16 cellular contexts compared by ENCODE assay signal in genomic region chr5:172183881-172184280, GRCh38. TPM values are rescaled to one million over a fixed set of nuclear protein-coding genes. Genes with fewer than 3 reads are reported as not detected.
DNase-seq lines count a peak whose midpoint lies in the region; ATAC-seq, FAIRE-seq and TF ChIP-seq lines count a peak whose summit lies in the region.
"Had no signal": no experiment of that assay in that cellular context is flagged by ENCODE, and none has a peak within 500 bp of the region (broad histone marks: within the 10 kb centered on the region; RNA-seq: fewer than 3 reads in every experiment).

No MANE protein-coding gene starts in this region.

- no peak for TF ChIP-seq RAD21 in HepG2 (CRISPR knock-in tag; IDR thresholded peaks at IDR 0.05)

- TF ChIP-seq CTCF in DND-41 (IDR thresholded peaks at IDR 0.05; ENCODE audit: borderline replicate concordance, extremely low read depth, low read length, poor library complexity, severe bottlenecking) (no peak), HepG2 (CRISPR knock-in tag; IDR thresholded peaks at IDR 0.05) (no peak)

- peak overlapping the region; percentile 87 to 96 (median 92) for H3K27ac ChIP-seq in BLaER1 treated with 17β-estradiol and CSF1 and Interleukin-3, amounts not matched to agents 10 nM and 100 nM
- H3K27ac ChIP-seq in DND-41 (ENCODE audit: low read length) (0 out of 2 replicates have a peak overlapping the region, but pooled peaks have one; percentile 30), HepG2 (ENCODE audit: extremely low read length, insufficient read depth, low read length) (no peak overlapping the region)

- no TSS peak for BruUV-seq in HepG2 (replicated peaks; lab: Mats Ljungman, UMichigan)

- H3K4me3 ChIP-seq in BLaER1 treated with 17β-estradiol and CSF1 and Interleukin-3, amounts not matched to agents 10 nM and 100 nM, result peak overlapping the region in 7 of 10 experiments; percentile 90 to 100 (median 99); a peak in 12 of 20 replicates
- H3K4me3 ChIP-seq in DND-41 (ENCODE audit: low read depth in 1 of 2, low read length in 2 of 2) (no peak overlapping the region), HepG2 (replicated peaks in 1 of 3; ENCODE audit: insufficient read depth in 1 of 3, low read depth in 2 of 3, low read length in 3 of 3) (no peak overlapping the region)
- H3K4me3 ChIP-seq: gastroesophageal sphincter, psoas muscle, transverse colon had no signal

- TF ChIP-seq EP300 in HepG2 (IDR thresholded peaks at IDR 0.05; ENCODE audit: low read depth in 2 of 2, low read length in 2 of 2) (no peak), HepG2 (CRISPR knock-in tag; IDR thresholded peaks at IDR 0.05; ENCODE audit: borderline replicate concordance) (no peak)

- peak overlapping the region; percentile 87 for H3K27ac Mint-ChIP-seq in activated T-helper 2 cell treated with anti-CD3 and anti-CD28 coated beads, Interferon-gamma antibody, Interleukin-2, Interleukin-4, amounts not matched to agents 10 μg/mL and 5 μg/mL and 100 μg/mL, durations not matched to agents 14 hours and 24 hours and 36 hours
- peak overlapping the region; percentile 79 to 94 for H3K27ac Mint-ChIP-seq in natural killer cell treated with Interleukin-12 subunit alpha and Interleukin-12 subunit beta and Interleukin-15 and Interleukin-18, amount 100 ng/mL, for 72 hours

- H2AFZ ChIP-seq in DND-41 (ENCODE audit: low read depth, low read length) (no peak overlapping the region), HepG2 (ENCODE audit: low read length) (no peak overlapping the region)

- FAIRE-seq in HepG2 (lab: Jason Lieb, UNC), result no peak

- peak overlapping the region; percentile 93 for H3K4me3 Mint-ChIP-seq in activated T-helper 2 cell treated with anti-CD3 and anti-CD28 coated beads, Interferon-gamma antibody, Interleukin-2, Interleukin-4, amounts not matched to agents 10 μg/mL and 5 μg/mL and 100 μg/mL, durations not matched to agents 14 hours and 24 hours and 36 hours (ENCODE audit: low read depth)
- H3K4me3 Mint-ChIP-seq in natural killer cell treated with Interleukin-12 subunit alpha and Interleukin-12 subunit beta and Interleukin-15 and Interleukin-18, amount 100 ng/mL, for 72 hours, result peak overlapping the region; percentile 91

- H3K36me3 ChIP-seq in BLaER1 treated with 17β-estradiol and CSF1 and Interleukin-3, amounts not matched to agents 10 nM and 100 nM, result peaks cover 4 to 45% (median 27%) of the 10 kb centered on the region in 11 experiments; a peak in 18 of 22 replicates
- H3K36me3 ChIP-seq in DND-41 (ENCODE audit: insufficient read depth, low read length), result peaks cover 5% of the 10 kb centered on the region; the same call in 1 of the 2 replicates
- H3K36me3 ChIP-seq in HepG2 (replicated peaks in 1 of 2; ENCODE audit: control insufficient read depth in 1 of 2, insufficient read depth in 2 of 2, low read length in 2 of 2), result 0 out of 5 replicates have a peak, but pooled peaks cover 0 to 1% of the 10 kb centered on the region in 2 experiments
- H3K36me3 ChIP-seq: gastroesophageal sphincter, transverse colon had no signal

- intact Hi-C loops in activated T-helper 2 cell treated with anti-CD3 and anti-CD28 coated beads, Interferon-gamma antibody, Interleukin-2, Interleukin-4, amounts not matched to agents 10 μg/mL and 5 μg/mL and 100 μg/mL, durations not matched to agents 14 hours and 24 hours and 36 hours (cut with micrococcal nuclease), result loop anchor here (10.0 kb wide), 1 partner anchor 279 kb away; no protein-coding TSS in a partner anchor
- intact Hi-C loops in HepG2 (cut with micrococcal nuclease; ENCODE audit: unreplicated experiment), result no loop called here

- H3K79me2 ChIP-seq in DND-41 (ENCODE audit: insufficient read depth, low read length), result peaks cover 70% of the 10 kb centered on the region
- peaks cover 9% of the 10 kb centered on the region for H3K79me2 ChIP-seq in HepG2 (ENCODE audit: insufficient read depth, low read length)

- POLR2A ChIA-PET in HepG2 (lab: Yijun Ruan, JAX), result no interaction called here

- WGBS in HepG2 (ENCODE audit: low lambda C conversion rate), result 94% methylated on average over 4 of the region's 4 CpGs

- CTCF ChIA-PET in HepG2 (lab: Yijun Ruan, JAX; ENCODE audit: low intra/inter-chr PET ratio, low total read pairs), result no interaction called here

- peaks cover 49% of the 10 kb centered on the region for H3K36me3 Mint-ChIP-seq in activated T-helper 2 cell treated with anti-CD3 and anti-CD28 coated beads, Interferon-gamma antibody, Interleukin-2, Interleukin-4, amounts not matched to agents 10 μg/mL and 5 μg/mL and 100 μg/mL, durations not matched to agents 14 hours and 24 hours and 36 hours (ENCODE audit: low read depth)
- H3K36me3 Mint-ChIP-seq in natural killer cell treated with Interleukin-12 subunit alpha and Interleukin-12 subunit beta and Interleukin-15 and Interleukin-18, amount 100 ng/mL, for 72 hours, result no peaks in the 10 kb centered on the region

- no peaks in the 10 kb centered on the region for H3K9me3 ChIP-seq in BLaER1 treated with 17β-estradiol and CSF1 and Interleukin-3, amounts not matched to agents 10 nM and 100 nM (replicated peaks in 1 of 11)
- H3K9me3 ChIP-seq in DND-41 (ENCODE audit: insufficient read depth, low read length, severe bottlenecking), result no peaks in the 10 kb centered on the region
- H3K9me3 ChIP-seq in HepG2 (ENCODE audit: low read length), result no peaks in the 10 kb centered on the region
- H3K9me3 ChIP-seq: gastroesophageal sphincter, psoas muscle, SK-N-SH, transverse colon had no signal

- peaks cover 59 to 78% (median 74%) of the 10 kb centered on the region in 10 experiments for H3K4me1 ChIP-seq in BLaER1 treated with 17β-estradiol and CSF1 and Interleukin-3, amounts not matched to agents 10 nM and 100 nM
- H3K4me1 ChIP-seq in DND-41 (ENCODE audit: insufficient read depth, low read length) (peaks cover 32% of the 10 kb centered on the region), HepG2 (ENCODE audit: insufficient read depth, low read length) (peaks cover 33% of the 10 kb centered on the region)

- H3K9me3 Mint-ChIP-seq in activated T-helper 2 cell treated with anti-CD3 and anti-CD28 coated beads, Interferon-gamma antibody, Interleukin-2, Interleukin-4, amounts not matched to agents 10 μg/mL and 5 μg/mL and 100 μg/mL, durations not matched to agents 14 hours and 24 hours and 36 hours, result no peaks in the 10 kb centered on the region
- no peaks in the 10 kb centered on the region for H3K9me3 Mint-ChIP-seq in natural killer cell treated with Interleukin-12 subunit alpha and Interleukin-12 subunit beta and Interleukin-15 and Interleukin-18, amount 100 ng/mL, for 72 hours

- no peak for ATAC-seq in DND-41 (ENCODE audit: insufficient read depth, low read depth)
- ATAC-seq in natural killer cell treated with Interleukin-12 subunit alpha and Interleukin-12 subunit beta and Interleukin-15 and Interleukin-18, amount 100 ng/mL, for 72 hours, result no peak
- ATAC-seq in HepG2, result no peak
- ATAC-seq in GM19452 (IDR thresholded peaks at IDR 0.05; ENCODE audit: unreplicated experiment), result no peak
- ATAC-seq: gastroesophageal sphincter, psoas muscle had no signal

- in situ Hi-C loops in HepG2 (cut with HindIII; ENCODE audit: extremely low pct_ligation_motif_present, low pct_unique_long_range_greater_than_20kb), result no loop called here

- H4K20me1 ChIP-seq in BLaER1 treated with 17β-estradiol and CSF1 and Interleukin-3, amounts not matched to agents 10 nM and 100 nM, result peaks cover 5 to 77% (median 12%) of the 10 kb centered on the region in 11 experiments; a peak in 15 of 22 replicates
- H4K20me1 ChIP-seq in DND-41 (ENCODE audit: insufficient read depth, low read length) (peaks cover 24% of the 10 kb centered on the region), HepG2 (ENCODE audit: insufficient read depth, low read length) (no peaks in the 10 kb centered on the region)

- peak overlapping the region; percentile 89 to 99 (median 97) for H3K4me2 ChIP-seq in BLaER1 treated with 17β-estradiol and CSF1 and Interleukin-3, amounts not matched to agents 10 nM and 100 nM
- H3K4me2 ChIP-seq in DND-41 (ENCODE audit: insufficient read depth, low read length) (no peak overlapping the region), HepG2 (ENCODE audit: low read depth, low read length) (no peak overlapping the region)
- H3K4me2 ChIP-seq: SK-N-SH had no signal

- no peak for TF ChIP-seq POLR2A in HepG2 (IDR thresholded peaks at IDR 0.05; ENCODE audit: insufficient read depth in 1 of 2, low read depth in 2 of 2, low read length in 2 of 2)

- peak overlapping the region; percentile 86 to 97 (median 94); a peak in 21 of 22 replicates for H3K9ac ChIP-seq in BLaER1 treated with 17β-estradiol and CSF1 and Interleukin-3, amounts not matched to agents 10 nM and 100 nM
- no peak overlapping the region for H3K9ac ChIP-seq in DND-41 (ENCODE audit: low read depth, low read length)
- H3K9ac ChIP-seq in HepG2 (ENCODE audit: insufficient read depth, low read depth, low read length), result no peak overlapping the region
- H3K9ac ChIP-seq: SK-N-SH had no signal

- no peaks in the 10 kb centered on the region for H3K27me3 Mint-ChIP-seq in activated T-helper 2 cell treated with anti-CD3 and anti-CD28 coated beads, Interferon-gamma antibody, Interleukin-2, Interleukin-4, amounts not matched to agents 10 μg/mL and 5 μg/mL and 100 μg/mL, durations not matched to agents 14 hours and 24 hours and 36 hours (ENCODE audit: low read depth)
- H3K27me3 Mint-ChIP-seq in natural killer cell treated with Interleukin-12 subunit alpha and Interleukin-12 subunit beta and Interleukin-15 and Interleukin-18, amount 100 ng/mL, for 72 hours, result no peaks in the 10 kb centered on the region

- peaks cover 48% of the 10 kb centered on the region for H3K4me1 Mint-ChIP-seq in activated T-helper 2 cell treated with anti-CD3 and anti-CD28 coated beads, Interferon-gamma antibody, Interleukin-2, Interleukin-4, amounts not matched to agents 10 μg/mL and 5 μg/mL and 100 μg/mL, durations not matched to agents 14 hours and 24 hours and 36 hours (ENCODE audit: low read depth)
- peaks cover 46 to 51% of the 10 kb centered on the region in 2 donors for H3K4me1 Mint-ChIP-seq in natural killer cell treated with Interleukin-12 subunit alpha and Interleukin-12 subunit beta and Interleukin-15 and Interleukin-18, amount 100 ng/mL, for 72 hours (ENCODE audit: low read depth in 2 of 2)

- H3K27me3 ChIP-seq in BLaER1 treated with 17β-estradiol and CSF1 and Interleukin-3, amounts not matched to agents 10 nM and 100 nM, result no peaks in the 10 kb centered on the region
- H3K27me3 ChIP-seq in DND-41 (ENCODE audit: insufficient read depth, low read length, poor library complexity) (peaks cover 2% of the 10 kb centered on the region), HepG2 (ENCODE audit: control insufficient read depth in 1 of 2, insufficient read depth in 2 of 2, low read length in 2 of 2) (no peaks in the 10 kb centered on the region)
- H3K27me3 ChIP-seq: gastroesophageal sphincter, transverse colon had no signal

- DNase-seq in DND-41 (no peak), DMS 273 (lab: John Stamatoyannopoulos, UW; ENCODE audit: unreplicated experiment) (no peak), HepG2 (ENCODE audit: low spot score) (no peak)
- DNase-seq in activated T-helper 2 cell treated with anti-CD3 and anti-CD28 coated beads, Interferon-gamma antibody, Interleukin-2, Interleukin-4, amounts not matched to agents 10 μg/mL and 5 μg/mL and 100 μg/mL, durations not matched to agents 14 hours and 24 hours and 36 hours (ENCODE audit: low spot score), result no peak
- no peak for DNase-seq in natural killer cell treated with Interleukin-12 subunit alpha and Interleukin-12 subunit beta and Interleukin-15 and Interleukin-18, amount 100 ng/mL, for 72 hours (ENCODE audit: low spot score)
- DNase-seq: central memory CD4-positive, alpha-beta T cell; islet precursor cell; psoas muscle; SK-N-SH; transverse colon had no signal

RNA-seq across cellular contexts. Expression of gene STK10, which starts 4.1 kb away (rescaled TPM):
- total RNA-seq in activated T-helper 2 cell treated with anti-CD3 and anti-CD28 coated beads, Interferon-gamma antibody, Interleukin-2, Interleukin-4, amounts not matched to agents 10 μg/mL and 5 μg/mL and 100 μg/mL, durations not matched to agents 14 hours and 24 hours and 36 hours, result 102 and 105 TPM in 2 replicates
- total RNA-seq in natural killer cell treated with Interleukin-12 subunit alpha and Interleukin-12 subunit beta and Interleukin-15 and Interleukin-18, amount 100 ng/mL, for 72 hours, result 100 to 1,000 TPM; 199 to 218 TPM
- 6.2 and 7.2 TPM in 2 replicates for total RNA-seq in HepG2 (2016; rRNA removed; fragmentation: Illumina TruSeq; extraction: Trizol)
- total RNA-seq in HepG2 (2016; cell fraction: cytosol; rRNA removed; fragmentation: Illumina TruSeq; extraction: Trizol; ENCODE audit: low read depth), result 2.5 and 3.0 TPM in 2 replicates
- total RNA-seq in HepG2 (2016; cell fraction: insoluble cytoplasmic fraction; rRNA removed; fragmentation: Illumina TruSeq; extraction: Trizol), result 4.8 and 6.1 TPM in 2 replicates
- 3.2 and 4.9 TPM in 2 replicates for total RNA-seq in HepG2 (2016; cell fraction: membrane; rRNA removed; fragmentation: Illumina TruSeq; extraction: Trizol)
- 5.9 and 8.3 TPM in 2 replicates for total RNA-seq in HepG2 (2016; cell fraction: nucleus; rRNA removed; fragmentation: Illumina TruSeq; extraction: Trizol)
- polyA plus RNA-seq in HepG2 (2011; rRNA removed), result 7.0 and 7.8 TPM in 2 replicates
- polyA plus RNA-seq in HepG2 (2011; cell fraction: cytosol; rRNA removed), result 3.7 and 4.6 TPM in 2 replicates
- polyA plus RNA-seq in HepG2 (2011; cell fraction: nucleus; rRNA removed), result 14.1 and 17.0 TPM in 2 replicates
- 7.2 and 8.7 TPM in 2 replicates for polyA plus RNA-seq in HepG2 (2012)
- polyA plus RNA-seq in HepG2 (2016; cell fraction: cytosol; fragmentation: Illumina TruSeq; extraction: Trizol; ENCODE audit: low read depth), result 1.5 and 2.9 TPM in 2 replicates
- polyA plus RNA-seq in HepG2 (2016; cell fraction: insoluble cytoplasmic fraction; fragmentation: Illumina TruSeq; extraction: Trizol; ENCODE audit: low read depth), result 3.6 and 4.4 TPM in 2 replicates
- 2.6 and 3.6 TPM in 2 replicates for polyA plus RNA-seq in HepG2 (2016; cell fraction: membrane; fragmentation: Illumina TruSeq; extraction: Trizol; ENCODE audit: low read depth)
- polyA plus RNA-seq in HepG2 (2016; cell fraction: nucleus; fragmentation: Illumina TruSeq; extraction: Trizol; ENCODE audit: insufficient read depth, low read depth), result 8.3 and 9.7 TPM in 2 replicates
- polyA minus RNA-seq in HepG2 (2011; rRNA and poly(A)+ RNA removed; ENCODE audit: low replicate concordance), result 22.6 and 29.6 TPM in 2 replicates
- polyA minus RNA-seq in HepG2 (2011; cell fraction: cytosol; rRNA and poly(A)+ RNA removed), result 6.8 and 10.3 TPM in 2 replicates
- polyA minus RNA-seq in HepG2 (2011; cell fraction: nucleus; rRNA and poly(A)+ RNA removed), result 17.4 and 22.1 TPM in 2 replicates

RNA-seq across cellular contexts. Expression of gene EFCAB9, which starts 10.1 kb away (rescaled TPM):
- total RNA-seq in activated T-helper 2 cell treated with anti-CD3 and anti-CD28 coated beads, Interferon-gamma antibody, Interleukin-2, Interleukin-4, amounts not matched to agents 10 μg/mL and 5 μg/mL and 100 μg/mL, durations not matched to agents 14 hours and 24 hours and 36 hours, result not detected in 2 replicates
- not detected for total RNA-seq in natural killer cell treated with Interleukin-12 subunit alpha and Interleukin-12 subunit beta and Interleukin-15 and Interleukin-18, amount 100 ng/mL, for 72 hours
- not detected in 2 replicates for total RNA-seq in HepG2 (2016; rRNA removed; fragmentation: Illumina TruSeq; extraction: Trizol)
- total RNA-seq in HepG2 (2016; cell fraction: cytosol; rRNA removed; fragmentation: Illumina TruSeq; extraction: Trizol; ENCODE audit: low read depth), result not detected in 2 replicates
- not detected in 2 replicates for total RNA-seq in HepG2 (2016; cell fraction: insoluble cytoplasmic fraction; rRNA removed; fragmentation: Illumina TruSeq; extraction: Trizol)
- total RNA-seq in HepG2 (2016; cell fraction: membrane; rRNA removed; fragmentation: Illumina TruSeq; extraction: Trizol), result not detected in 2 replicates
- not detected in 2 replicates for total RNA-seq in HepG2 (2016; cell fraction: nucleus; rRNA removed; fragmentation: Illumina TruSeq; extraction: Trizol)
- polyA plus RNA-seq in HepG2 (2011; rRNA removed), result not detected in 2 replicates
- polyA plus RNA-seq in HepG2 (2011; cell fraction: cytosol; rRNA removed), result not detected in 2 replicates
- not detected in 2 replicates for polyA plus RNA-seq in HepG2 (2011; cell fraction: nucleus; rRNA removed)
- polyA plus RNA-seq in HepG2 (2012), result not detected in 2 replicates
- not detected in 2 replicates for polyA plus RNA-seq in HepG2 (2016; cell fraction: cytosol; fragmentation: Illumina TruSeq; extraction: Trizol; ENCODE audit: low read depth)
- not detected in 2 replicates for polyA plus RNA-seq in HepG2 (2016; cell fraction: insoluble cytoplasmic fraction; fragmentation: Illumina TruSeq; extraction: Trizol; ENCODE audit: low read depth)
- polyA plus RNA-seq in HepG2 (2016; cell fraction: membrane; fragmentation: Illumina TruSeq; extraction: Trizol; ENCODE audit: low read depth), result not detected in 2 replicates
- not detected in 2 replicates for polyA plus RNA-seq in HepG2 (2016; cell fraction: nucleus; fragmentation: Illumina TruSeq; extraction: Trizol; ENCODE audit: insufficient read depth, low read depth)
- not detected in 2 replicates for polyA minus RNA-seq in HepG2 (2011; rRNA and poly(A)+ RNA removed; ENCODE audit: low replicate concordance)
- polyA minus RNA-seq in HepG2 (2011; cell fraction: cytosol; rRNA and poly(A)+ RNA removed), result not detected in 2 replicates
- polyA minus RNA-seq in HepG2 (2011; cell fraction: nucleus; rRNA and poly(A)+ RNA removed), result not detected in 2 replicates
- total RNA-seq: gastroesophageal sphincter, HT-29, OCI-LY7, psoas muscle, transverse colon had no signal
- polyA plus RNA-seq: BJ had no signal

Comparison
In these comparisons a context has a peak if more than half of its experiments do, and no peak if none do; other contexts are left out.
1. H3K4me2 ChIP-seq: peak in BLaER1 treated with 17β-estradiol and CSF1 and Interleukin-3, amounts not matched to agents 10 nM and 100 nM (11 of 11); none in DND-41 (single experiment) and HepG2 (single experiment).
2. H3K4me3 ChIP-seq: peak in BLaER1 treated with 17β-estradiol and CSF1 and Interleukin-3, amounts not matched to agents 10 nM and 100 nM (7 of 10); none in DND-41 (0 of 2) and HepG2 (0 of 3).
3. H3K9ac ChIP-seq: peak in BLaER1 treated with 17β-estradiol and CSF1 and Interleukin-3, amounts not matched to agents 10 nM and 100 nM (11 of 11); none in DND-41 (single experiment) and HepG2 (single experiment).
4. RNA of gene STK10, which starts 4.1 kb away (total RNA-seq): 199 to 218 TPM in natural killer cell treated with Interleukin-12 subunit alpha and Interleukin-12 subunit beta and Interleukin-15 and Interleukin-18, amount 100 ng/mL, for 72 hours and 102 to 105 TPM in activated T-helper 2 cell treated with anti-CD3 and anti-CD28 coated beads, Interferon-gamma antibody, Interleukin-2, Interleukin-4, amounts not matched to agents 10 μg/mL and 5 μg/mL and 100 μg/mL, durations not matched to agents 14 hours and 24 hours and 36 hours; 2.5 to 8.3 TPM in HepG2; every median in the first group is over 10 times any median in the second.